In the genomic region with DNA sequence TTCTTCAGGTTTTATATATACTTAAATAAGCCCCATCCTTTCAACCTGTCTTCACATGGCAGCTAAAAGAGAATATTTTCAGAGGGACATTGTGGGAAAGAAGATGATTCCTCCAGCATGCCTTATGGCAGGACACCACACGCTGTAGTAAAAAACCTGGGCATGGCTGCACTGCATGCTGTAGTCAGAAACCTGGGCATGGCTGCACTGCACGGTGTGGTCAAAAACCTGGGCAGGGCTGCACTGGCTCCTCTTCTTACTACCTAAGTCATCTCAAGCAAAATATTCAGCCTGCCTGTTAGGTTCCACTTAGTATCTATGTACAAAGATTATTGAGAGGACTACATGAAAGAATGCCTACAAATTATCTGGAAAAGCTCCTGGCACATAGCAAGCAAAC, we compare ENCODE assay signal across 24 cellular contexts.
DNase-seq lines count a peak whose midpoint lies in the region; FAIRE-seq and TF ChIP-seq lines count a peak whose summit lies in the region.
"Had no signal": no experiment of that assay in that cellular context is flagged by ENCODE, and none has a peak within 500 bp of the region (broad histone marks: within the 10 kb centered on the region; RNA-seq: fewer than 3 reads in every experiment).

No MANE protein-coding gene starts in this region.

- in situ Hi-C loops in G401 (cut with HindIII; ENCODE audit: low sequenced_read_pairs), result no loop called here

- H3K27ac ChIP-seq in kidney (ENCODE audit: low read depth in 2 of 2, low read length in 2 of 2) (no peak overlapping the region), temporal lobe (ENCODE audit: low read depth, low read length) (peak overlapping the region; percentile 38)
- H3K27ac ChIP-seq: 22Rv1, BLaER1, C4-2B had no signal

- peak; percentile 68 for DNase-seq in G401 (ENCODE audit: low spot score)
- DNase-seq in cerebellar cortex (ENCODE audit: low spot score), result peak; percentile 69
- DNase-seq in kidney, result peak; percentile 43
- DNase-seq in NCI-H1436 treated with DMSO at 0.1 percent for 48 hours (lab: John Stamatoyannopoulos, UW), result no peak
- no peak for DNase-seq in NCI-H69 (lab: John Stamatoyannopoulos, UW)
- no peak for DNase-seq in globus pallidus (ENCODE audit: low spot score)
- DNase-seq: CD4-positive, CD25-positive, alpha-beta regulatory T cell; CD8-positive, alpha-beta memory T cell; DMS 273 treated with DMSO at 0.1 percent for 48 hours; DMS79; EL; GF-D8; H9; HFFc6 had no signal

- no peak overlapping the region for H3K4me3 ChIP-seq in kidney (ENCODE audit: low read length in 2 of 2)
- H3K4me3 ChIP-seq: BLaER1, GM23338 had no signal

- no peaks in the 10 kb centered on the region for H3K4me1 ChIP-seq in kidney (ENCODE audit: control insufficient read depth in 1 of 2, insufficient read depth in 1 of 2, low read depth in 1 of 2, low read length in 2 of 2)
- H3K4me1 ChIP-seq: BLaER1 had no signal

- no peaks in the 10 kb centered on the region for H3K36me3 ChIP-seq in kidney (ENCODE audit: control insufficient read depth in 1 of 2, insufficient read depth in 2 of 2, low read length in 2 of 2)
- H3K36me3 ChIP-seq: BLaER1 had no signal

- TF ChIP-seq CTCF in kidney (IDR thresholded peaks at IDR 0.05; ENCODE audit: borderline replicate concordance, extremely low read depth, insufficient read depth), result no peak

- no peak overlapping the region for H3K9ac ChIP-seq in kidney (ENCODE audit: low read length in 2 of 2)
- H3K9ac ChIP-seq: BLaER1 had no signal

- intact Hi-C loops in kidney (cut with DNase I), result no loop called here

- H3K9me3 ChIP-seq in kidney (ENCODE audit: control insufficient read depth in 1 of 2, low read length in 2 of 2), result no peaks in the 10 kb centered on the region
- H3K9me3 ChIP-seq: BLaER1 had no signal

- FAIRE-seq in kidney (lab: Jason Lieb, UNC), result no peak
- FAIRE-seq: A204.1, D721Med, GM12891, GM18507, GM19239 had no signal

Comparison
In these comparisons a context has a peak if more than half of its experiments do, and no peak if none do; other contexts are left out.
1. DNase-seq: peak in G401 (single experiment), cerebellar cortex (single experiment) and kidney (single experiment); none in NCI-H1436 treated with DMSO at 0.1 percent for 48 hours (single experiment), NCI-H69 (single experiment) and globus pallidus (single experiment).